Comparison of ENCODE assay signal across 8 cellular contexts in the genomic region with DNA sequence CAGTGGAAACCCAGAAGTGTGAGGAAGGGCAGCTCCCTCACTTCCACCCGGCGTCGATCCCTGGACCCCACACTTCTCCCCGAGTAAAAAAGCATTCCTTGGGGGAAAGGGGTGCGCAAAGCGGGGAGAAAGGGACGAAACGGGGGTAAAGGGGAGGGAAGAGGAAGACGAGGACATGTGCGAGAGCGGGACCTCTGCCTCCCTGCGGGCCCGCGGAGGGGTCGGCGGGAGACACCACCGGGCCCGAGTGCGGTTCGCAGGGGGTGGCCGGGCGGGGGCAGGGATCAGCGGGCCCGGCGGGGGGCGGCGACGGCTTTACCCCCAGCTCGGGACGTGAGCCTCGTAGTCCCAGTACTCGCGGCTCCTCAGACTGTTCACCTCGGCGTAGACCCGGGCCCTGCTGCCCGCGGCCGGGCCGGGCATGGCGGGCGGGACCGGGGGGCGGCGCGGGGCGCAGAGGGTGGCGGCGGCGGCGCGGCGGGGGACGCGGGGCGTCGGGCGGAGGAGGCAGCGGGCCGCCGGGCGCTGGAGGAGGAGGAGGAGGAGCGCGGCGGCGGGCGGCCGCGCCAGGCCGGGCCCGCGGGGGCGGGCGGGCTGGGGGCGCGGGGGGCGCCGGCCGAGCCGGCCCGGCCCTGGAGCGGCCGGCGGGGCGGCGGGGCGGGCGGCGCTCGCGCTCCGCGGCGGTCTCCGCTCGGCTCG. TPM values are rescaled to one million over a fixed set of nuclear protein-coding genes. Genes with fewer than 3 reads are reported as not detected.
A peak's percentile ranks its signal among the peaks of the same experiment; 100 is the strongest.
DNase-seq lines count a peak whose midpoint lies in the region; ATAC-seq, FAIRE-seq and TF ChIP-seq lines count a peak whose summit lies in the region.

No MANE protein-coding gene starts in this region.

- H3K27me3 ChIP-seq in Loucy (ENCODE audit: insufficient read depth, low read length, poor library complexity, severe bottlenecking) (no peaks in the 10 kb centered on the region), bronchial epithelial cell (ENCODE audit: control insufficient read depth, insufficient read depth, low read length) (no peaks in the 10 kb centered on the region), uterus (no peaks in the 10 kb centered on the region)

- H3F3A ChIP-seq in Loucy (ENCODE audit: low read depth): no peaks in the 10 kb centered on the region

- peaks cover 11% of the 10 kb centered on the region; the same call in 1 of the 2 replicates for H3K36me3 ChIP-seq in Loucy (ENCODE audit: insufficient read depth, low read length)
- peaks cover 7% of the 10 kb centered on the region for H3K36me3 ChIP-seq in bronchial epithelial cell (ENCODE audit: control insufficient read depth, insufficient read depth, low read length)
- no peaks in the 10 kb centered on the region for H3K36me3 ChIP-seq in uterus

- TF ChIP-seq POLR2A in uterus (IDR thresholded peaks at IDR 0.05): no peak

- intact Hi-C loops in uterus (cut with DNase I; ENCODE audit: low total_unique reads): no loop called here

- DNase-seq in ELR (ENCODE audit: low read depth): peak; percentile 17
- no peak for DNase-seq in bronchial epithelial cell (ENCODE audit: low read depth)
- DNase-seq in memory B cell (ENCODE audit: low spot score in 2 of 2): peak; percentile 4 to 19
- no peak for DNase-seq in uterus
- no peak for DNase-seq in stimulated activated naive CD4-positive, alpha-beta T cell treated with Interleukin-2 at 50 U/mL for 16 hours (lab: John Stamatoyannopoulos, UW)
- DNase-seq in EL: no peak

- H3K9ac ChIP-seq in Loucy (ENCODE audit: low read depth, low read length, poor library complexity, severe bottlenecking): peak overlapping the region; percentile 83

- no peaks in the 10 kb centered on the region for H3K9me2 ChIP-seq in Loucy (replicated peaks; ENCODE audit: low read depth, low read length)

- no peaks in the 10 kb centered on the region for H3K9me3 Mint-ChIP-seq in memory B cell

- peak; percentile 17 for ATAC-seq in GM21576 (IDR thresholded peaks at IDR 0.05; ENCODE audit: unreplicated experiment)
- ATAC-seq in memory B cell (ENCODE audit: low read depth): peak; percentile 34

- TF ChIP-seq CTCF in Loucy (conservative IDR thresholded peaks at IDR 0.05; ENCODE audit: low read length): no peak
- no peak for TF ChIP-seq CTCF in bronchial epithelial cell (IDR thresholded peaks at IDR 0.05; ENCODE audit: insufficient read depth, low read length, severe bottlenecking)
- TF ChIP-seq CTCF in uterus (IDR thresholded peaks at IDR 0.05): no peak

- H3K27ac Mint-ChIP-seq in memory B cell: peak overlapping the region; percentile 73

- peaks cover 49% of the 10 kb centered on the region for H3K79me2 ChIP-seq in Loucy (ENCODE audit: insufficient read depth, low read length)

- peak overlapping the region; percentile 87 for H3K4me3 Mint-ChIP-seq in memory B cell

- H4K20me1 ChIP-seq in Loucy (ENCODE audit: insufficient read depth, low read length, poor library complexity, severe bottlenecking): peaks cover 39% of the 10 kb centered on the region

- H3K27me3 Mint-ChIP-seq in memory B cell: no peaks in the 10 kb centered on the region

- H3K27ac ChIP-seq in uterus: peak overlapping the region; percentile 26 to 58

- peak overlapping the region; percentile 78 for H3K4me3 ChIP-seq in Loucy (ENCODE audit: low read length, poor library complexity, severe bottlenecking)
- peak overlapping the region; percentile 56 for H3K4me3 ChIP-seq in bronchial epithelial cell (ENCODE audit: low read depth, low read length)
- peak overlapping the region; percentile 47 to 71 for H3K4me3 ChIP-seq in uterus

- H3K4me1 ChIP-seq in Loucy (ENCODE audit: insufficient read depth, low read length, poor library complexity, severe bottlenecking) (peaks cover 38% of the 10 kb centered on the region), uterus (no peaks in the 10 kb centered on the region)

- H3K4me1 Mint-ChIP-seq in memory B cell: peaks cover 22% of the 10 kb centered on the region

- no peak overlapping the region for H2AFZ ChIP-seq in Loucy (ENCODE audit: low read length)

- H3K36me3 Mint-ChIP-seq in memory B cell: peaks cover 16% of the 10 kb centered on the region

- no peaks in the 10 kb centered on the region for H3K9me3 ChIP-seq in Loucy (ENCODE audit: insufficient read depth, low read depth, low read length)
- no peaks in the 10 kb centered on the region for H3K9me3 ChIP-seq in uterus

- no peak for FAIRE-seq in bronchial epithelial cell (lab: Jason Lieb, UNC)

- H3K4me2 ChIP-seq in Loucy (ENCODE audit: low read depth, low read length, poor library complexity, severe bottlenecking): peak overlapping the region; percentile 93

RNA-seq across cellular contexts. Expression of a gene that starts 0.4 kb away (rescaled TPM):
- total RNA-seq in bronchial epithelial cell (30.6 and 35.5 TPM in 2 replicates), uterus (10 to 100 TPM; 28.1 to 62.5 (median 45.9) TPM)

Comparison
In these comparisons a context has a peak if more than half of its experiments do, and no peak if none do; other contexts are left out.
1. DNase-seq: peak in ELR (single experiment) and memory B cell (2 of 2); none in bronchial epithelial cell (single experiment), uterus (0 of 2), stimulated activated naive CD4-positive, alpha-beta T cell treated with Interleukin-2 at 50 U/mL for 16 hours (single experiment) and EL (single experiment).
2. Peak in every context shown above with its lines, with median percentiles within 50 percentile points of each other: H3K4me3 ChIP-seq.